15 cellular contexts compared by ENCODE assay signal in the genomic region with DNA sequence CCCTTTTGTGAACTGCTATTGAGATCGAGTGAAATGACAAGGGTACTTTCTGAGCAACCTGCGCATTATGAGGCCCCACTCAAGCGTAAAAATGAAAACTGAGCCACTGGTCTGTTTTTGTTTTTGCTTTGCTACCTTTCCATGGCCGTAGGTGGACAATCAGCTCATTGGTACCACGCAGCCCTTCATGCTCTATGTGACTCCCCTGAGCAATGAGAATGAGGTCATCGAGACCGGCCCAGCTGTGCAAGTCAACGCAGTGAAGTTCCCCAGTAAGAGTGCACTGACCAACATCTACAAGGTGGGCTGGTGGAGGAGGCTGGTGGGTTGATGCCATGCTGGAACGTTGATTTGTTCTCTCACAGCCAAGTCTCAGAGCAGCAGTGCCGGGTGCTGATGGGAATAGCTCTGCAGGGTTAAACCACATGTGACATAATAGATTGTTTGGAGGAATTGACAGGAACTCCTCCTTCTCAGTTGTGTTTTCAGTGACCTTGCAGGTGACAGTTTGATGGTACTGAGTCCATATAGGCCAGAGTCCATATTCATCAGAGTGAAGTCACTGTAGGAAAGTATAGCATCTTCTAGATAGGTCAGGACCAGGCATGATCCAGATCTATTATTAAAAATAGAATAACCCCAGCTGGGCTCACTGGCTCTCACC.
DNase-seq lines count a peak whose midpoint lies in the region; ATAC-seq and TF ChIP-seq lines count a peak whose summit lies in the region.
"Had no signal": no experiment of that assay in that cellular context is flagged by ENCODE, and none has a peak within 500 bp of the region (broad histone marks: within the 10 kb centered on the region; RNA-seq: fewer than 3 reads in every experiment).

No MANE protein-coding gene starts in this region.

- peaks cover 74% of the 10 kb centered on the region for H3K4me1 Mint-ChIP-seq in mesothelial cell of epicardium

- intact Hi-C loops in thyroid gland (cut with DNase I): no loop called here

- WGBS in thyroid gland, 2 donors: 59 to 62% methylated on average over 10 of the region's 10 CpGs

- TF ChIP-seq POLR2A in thyroid gland (IDR thresholded peaks at IDR 0.05): peak in 1 of 2 donors; percentile 32

- H3K27me3 ChIP-seq in thyroid gland: no peaks in the 10 kb centered on the region

- peaks cover 29 to 43% of the 10 kb centered on the region in 2 donors for H3K4me1 ChIP-seq in thyroid gland

- no peak for ATAC-seq in HG02870 (IDR thresholded peaks at IDR 0.05; ENCODE audit: unreplicated experiment)
- ATAC-seq: CD8-positive, alpha-beta T cell had no signal

- no peaks in the 10 kb centered on the region for H3K9me3 Mint-ChIP-seq in mesothelial cell of epicardium
- H3K9me3 Mint-ChIP-seq: CD8-positive, alpha-beta T cell had no signal

- DNase-seq in NCI-H2107 treated with DMSO at 0.1 percent for 48 hours (lab: John Stamatoyannopoulos, UW; ENCODE audit: unreplicated experiment) (peak; percentile 16), NCI-H2107 (lab: John Stamatoyannopoulos, UW) (no peak), mesothelial cell of epicardium (ENCODE audit: low spot score in 2 of 2, unreplicated experiment in 2 of 2) (no peak), thyroid gland (peak; percentile 51 to 58), NCI-H1092 (lab: John Stamatoyannopoulos, UW) (no peak)
- no peak for DNase-seq in activated naive CD4-positive, alpha-beta T cell treated with anti-CD3 and anti-CD28 coated beads, Interleukin-2, amount 50 U/mL, for 16 hours
- DNase-seq: CD8-positive, alpha-beta T cell; COR-L47; DMS153; GF-D8; HCEC 1CT had no signal

- peaks cover 33% of the 10 kb centered on the region for H3K36me3 Mint-ChIP-seq in mesothelial cell of epicardium

- H3K27ac ChIP-seq in VCaP: peak overlapping the region; percentile 32
- H3K27ac ChIP-seq in thyroid gland: peak overlapping the region; percentile 48 to 72 (median 54)
- H3K27ac ChIP-seq: 22Rv1 had no signal

- no peaks in the 10 kb centered on the region for H3K9me3 ChIP-seq in thyroid gland

- TF ChIP-seq CTCF in VCaP (conservative IDR thresholded peaks at IDR 0.05): no peak
- no peak for TF ChIP-seq CTCF in mesothelial cell of epicardium (IDR thresholded peaks at IDR 0.05; ENCODE audit: unreplicated experiment)
- no peak for TF ChIP-seq CTCF in thyroid gland (IDR thresholded peaks at IDR 0.05)

- no peaks in the 10 kb centered on the region for H3K27me3 Mint-ChIP-seq in mesothelial cell of epicardium (ENCODE audit: low read depth)

- no peak overlapping the region for H3K4me3 ChIP-seq in thyroid gland (replicated peaks in 1 of 3)

- H3K27ac Mint-ChIP-seq in mesothelial cell of epicardium: peak overlapping the region; percentile 75
- H3K27ac Mint-ChIP-seq: CD14-positive monocyte; CD8-positive, alpha-beta T cell had no signal

- H3K36me3 ChIP-seq in thyroid gland: peaks cover 6 to 27% of the 10 kb centered on the region in 2 donors

- H3K4me3 Mint-ChIP-seq in mesothelial cell of epicardium: no peak overlapping the region
- H3K4me3 Mint-ChIP-seq: CD14-positive monocyte; CD8-positive, alpha-beta T cell had no signal

Comparison
In these comparisons a context has a peak if more than half of its experiments do, and no peak if none do; other contexts are left out.
1. DNase-seq: peak in NCI-H2107 treated with DMSO at 0.1 percent for 48 hours (single experiment) and thyroid gland (2 of 2); none in NCI-H2107 (single experiment), mesothelial cell of epicardium (0 of 2), activated naive CD4-positive, alpha-beta T cell treated with anti-CD3 and anti-CD28 coated beads, Interleukin-2, amount 50 U/mL, for 16 hours (single experiment) and NCI-H1092 (single experiment).